Comparison of ENCODE assay signal across 21 cellular contexts in genomic region chr10:77051837-77052236, GRCh38.
DNase-seq lines count a peak whose midpoint lies in the region; ATAC-seq, FAIRE-seq and TF ChIP-seq lines count a peak whose summit lies in the region.
"Had no signal": no experiment of that assay in that cellular context is flagged by ENCODE, and none has a peak within 500 bp of the region (broad histone marks: within the 10 kb centered on the region; RNA-seq: fewer than 3 reads in every experiment).

No MANE protein-coding gene starts in this region.

- no peak for TF ChIP-seq RAD21 in H1 (IDR thresholded peaks at IDR 0.05 in 1 of 2, conservative IDR thresholded peaks at IDR 0.05 in 1 of 2; ENCODE audit: low read depth in 2 of 2, low read length in 2 of 2)

- DNase-seq in NCI-H2107 treated with DMSO at 0.1 percent for 48 hours (lab: John Stamatoyannopoulos, UW; ENCODE audit: unreplicated experiment) (peak; percentile 28), NCI-H2107 (lab: John Stamatoyannopoulos, UW) (no peak), H54 (ENCODE audit: insufficient read length, low spot score) (no peak), H1 (ENCODE audit: low read depth in 1 of 2, low spot score in 2 of 2) (no peak), right lobe of liver (no peak), dermis blood vessel endothelial cell (no peak)
- no peak for DNase-seq in activated T-cell treated with anti-CD3 and anti-CD28 coated beads, Interleukin-2, amount 50 U/mL, for 72 hours
- DNase-seq in activated T-cell treated with anti-CD3 and anti-CD28 coated beads, Interleukin-2, amount 50 U/mL, for 1 hour: no peak
- DNase-seq: AML-193; Calu3; CD4-positive, alpha-beta memory T cell; H7; HFFc6 had no signal

- peak; percentile 37 to 76 for ATAC-seq in activated T-cell treated with anti-CD3 and anti-CD28 coated beads, Interleukin-2, amount 50 U/mL, for 72 hours (replicated peaks in 1 of 2)
- ATAC-seq in right lobe of liver: no peak
- ATAC-seq: A549, HCT116 had no signal

- TF ChIP-seq POLR2A in H54 (IDR thresholded peaks at IDR 0.05; ENCODE audit: low read depth, low read length) (no peak), H1 (IDR thresholded peaks at IDR 0.05; ENCODE audit: control extremely low read depth in 1 of 2, low read depth in 2 of 2, low read length in 2 of 2) (no peak), right lobe of liver (IDR thresholded peaks at IDR 0.05) (no peak)

- TF ChIP-seq CTCF in H1 (IDR thresholded peaks at IDR 0.05; ENCODE audit: control extremely low read depth in 1 of 3, insufficient read depth in 1 of 3, low read depth in 1 of 3, low read length in 3 of 3) (no peak), right lobe of liver (IDR thresholded peaks at IDR 0.05) (no peak)

- no peak overlapping the region for H2AFZ ChIP-seq in H1 (ENCODE audit: low read length)

- no peak overlapping the region for H4K8ac ChIP-seq in H1 (ENCODE audit: extremely low read depth, insufficient read depth, low read length)

- FAIRE-seq in H54 (lab: Jason Lieb, UNC) (peak; percentile 69), H1 (lab: Jason Lieb, UNC) (peak; percentile 13)
- FAIRE-seq: A549, G401.6, GM12891, GM19239 had no signal

- no peaks in the 10 kb centered on the region for H3K4me1 Mint-ChIP-seq in activated T-cell treated with anti-CD3 and anti-CD28 coated beads, Interleukin-2, amount 50 U/mL, for 72 hours (ENCODE audit: low read depth)

- H3K56ac ChIP-seq in H1 (replicated peaks; ENCODE audit: insufficient read length, low read depth, low read length): no peak overlapping the region

- H2BK20ac ChIP-seq in H1 (ENCODE audit: low read length): no peak overlapping the region

- no peak for TF ChIP-seq EP300 in H1 (IDR thresholded peaks at IDR 0.05; ENCODE audit: borderline replicate concordance in 1 of 2, low read depth in 2 of 2, low read length in 2 of 2)

- no peak overlapping the region for H4K91ac ChIP-seq in H1 (replicated peaks; ENCODE audit: insufficient read length, low read length)

- H3K9me3 Mint-ChIP-seq in activated T-cell treated with anti-CD3 and anti-CD28 coated beads, Interleukin-2, amount 50 U/mL, for 72 hours: no peaks in the 10 kb centered on the region

- intact Hi-C loops in right lobe of liver (cut with DNase I): no loop called here

- no peak overlapping the region for H2BK12ac ChIP-seq in H1 (ENCODE audit: low read depth, low read length)

- H3K4me3 ChIP-seq in H1 (ENCODE audit: extremely low read depth in 1 of 4, insufficient read depth in 2 of 4, low read depth in 3 of 4, low read length in 4 of 4) (no peak overlapping the region), right lobe of liver (no peak overlapping the region)
- H3K4me3 ChIP-seq: A549 had no signal

- H3K27me3 Mint-ChIP-seq in activated T-cell treated with anti-CD3 and anti-CD28 coated beads, Interleukin-2, amount 50 U/mL, for 72 hours (ENCODE audit: low read depth): peaks cover 16% of the 10 kb centered on the region

- POLR2A ChIA-PET in H1 (lab: Charles Lee; ENCODE audit: partially characterized antibody): no interaction called here

- H3K36me3 Mint-ChIP-seq in activated T-cell treated with anti-CD3 and anti-CD28 coated beads, Interleukin-2, amount 50 U/mL, for 72 hours (ENCODE audit: insufficient read depth in 2 of 2): no peaks in the 10 kb centered on the region
- H3K36me3 Mint-ChIP-seq: CD4-positive, alpha-beta memory T cell had no signal

- no peak overlapping the region for H2AK5ac ChIP-seq in H1 (ENCODE audit: low read depth, low read length)

- H3K9me3 ChIP-seq in H1 (ENCODE audit: insufficient read depth in 2 of 2, low read depth in 1 of 2, low read length in 1 of 2) (no peaks in the 10 kb centered on the region), right lobe of liver (no peaks in the 10 kb centered on the region)
- H3K9me3 ChIP-seq: A549 had no signal

- H3K4me1 ChIP-seq in H1 (replicated peaks in 1 of 4; ENCODE audit: control insufficient read depth in 3 of 4, insufficient read depth in 4 of 4, low read length in 3 of 4) (peaks cover 0 to 4% (median 2%) of the 10 kb centered on the region in 4 experiments; a peak in 3 of 7 replicates), right lobe of liver (peaks cover 0 to 6% (median 0%) of the 10 kb centered on the region in 4 donors)

- no peaks in the 10 kb centered on the region for H4K20me1 ChIP-seq in H1 (replicated peaks in 1 of 2; ENCODE audit: control insufficient read depth in 1 of 2, insufficient read depth in 2 of 2, low read length in 2 of 2)

- H3K18ac ChIP-seq in H1 (ENCODE audit: extremely low read depth, low read length): no peak overlapping the region

- CTCF ChIA-PET in H1 (lab: Charles Lee; ENCODE audit: partially characterized antibody): interaction anchor here (0.6 to 1.3 kb wide), 2 partner anchors 14 to 90 kb away, joined by 3 to 7 read pairs; no protein-coding TSS in a partner anchor

- no peaks in the 10 kb centered on the region for H3K23me2 ChIP-seq in H1 (ENCODE audit: low read depth, low read length)

- H3K27me3 ChIP-seq in H1 (replicated peaks in 1 of 4; ENCODE audit: control insufficient read depth in 3 of 4, extremely low read depth in 1 of 4, insufficient read depth in 3 of 4, low read length in 3 of 4): peaks cover 0 to 1% (median 0%) of the 10 kb centered on the region in 4 experiments; a peak in 1 of 7 replicates
- no peaks in the 10 kb centered on the region for H3K27me3 ChIP-seq in right lobe of liver

- H2BK15ac ChIP-seq in H1 (ENCODE audit: low read length): no peak overlapping the region

- no peak overlapping the region for H3K9ac ChIP-seq in H1 (replicated peaks in 1 of 4; ENCODE audit: extremely low read depth in 1 of 4, low read depth in 3 of 4, low read length in 3 of 4)

- H3K27ac ChIP-seq in H1 (ENCODE audit: low read depth, low read length): no peak overlapping the region
- no peak overlapping the region for H3K27ac ChIP-seq in right lobe of liver
- H3K27ac ChIP-seq: 22Rv1, A549, C4-2B, HL-60 had no signal

- H3K27ac Mint-ChIP-seq in activated T-cell treated with anti-CD3 and anti-CD28 coated beads, Interleukin-2, amount 50 U/mL, for 72 hours: no peak overlapping the region
- H3K27ac Mint-ChIP-seq: CD4-positive, alpha-beta memory T cell; HFFc6 had no signal

- no peak overlapping the region; a peak in 1 of 4 replicates for H3K4me2 ChIP-seq in H1 (ENCODE audit: insufficient read depth in 1 of 2, low read depth in 2 of 2, low read length in 2 of 2)
- H3K4me2 ChIP-seq: A549 had no signal

- no peak overlapping the region for H2BK120ac ChIP-seq in H1 (replicated peaks; ENCODE audit: low read depth, low read length)

- no peak overlapping the region for H3K23ac ChIP-seq in H1 (ENCODE audit: insufficient read length)

- no peak overlapping the region for H2BK5ac ChIP-seq in H1 (ENCODE audit: low read depth, low read length)

- no peak overlapping the region for H3K4ac ChIP-seq in H1 (replicated peaks; ENCODE audit: insufficient read length, low read depth, low read length)

- no peaks in the 10 kb centered on the region for H3K79me1 ChIP-seq in H1 (ENCODE audit: low read depth, low read length)

- no peaks in the 10 kb centered on the region for H3K36me3 ChIP-seq in H1 (ENCODE audit: control insufficient read depth in 2 of 4, insufficient read depth in 4 of 4, low read length in 3 of 4)
- H3K36me3 ChIP-seq in right lobe of liver: no peaks in the 10 kb centered on the region

- H3K4me3 Mint-ChIP-seq in activated T-cell treated with anti-CD3 and anti-CD28 coated beads, Interleukin-2, amount 50 U/mL, for 72 hours: no peak overlapping the region
- H3K4me3 Mint-ChIP-seq: CD4-positive, alpha-beta memory T cell; HFFc6 had no signal

- no peaks in the 10 kb centered on the region for H3K79me2 ChIP-seq in H1 (ENCODE audit: control insufficient read depth in 1 of 2, insufficient read depth in 2 of 2, low read length in 2 of 2)

- H3K14ac ChIP-seq in H1 (ENCODE audit: insufficient read length): no peak overlapping the region

- H4K5ac ChIP-seq in H1 (ENCODE audit: insufficient read length, low read depth, low read length): no peak overlapping the region

TF ChIP-seq in H1, 55 proteins besides CTCF, POLR2A, EP300 and RAD21:
- TF ChIP-seq RNF2 (IDR thresholded peaks at IDR 0.05; ENCODE audit: borderline replicate concordance, low read depth, low read length, missing control alignments, poor library complexity, severe bottlenecking): no peak
- no peak for TF ChIP-seq CHD2 (IDR thresholded peaks at IDR 0.05; ENCODE audit: low read length)
- no peak for TF ChIP-seq POLR2AphosphoS5 (IDR thresholded peaks at IDR 0.05; ENCODE audit: low read depth, low read length)
- TF ChIP-seq KDM1A (IDR thresholded peaks at IDR 0.05; ENCODE audit: borderline replicate concordance, low read length): no peak
- TF ChIP-seq SP4 (IDR thresholded peaks at IDR 0.05; ENCODE audit: low read length): no peak
- TF ChIP-seq SRF (IDR thresholded peaks at IDR 0.05; ENCODE audit: low read depth, low read length): no peak
- TF ChIP-seq CREB1 (IDR thresholded peaks at IDR 0.05): no peak
- TF ChIP-seq ZNF274 (IDR thresholded peaks at IDR 0.05; ENCODE audit: borderline replicate concordance, extremely low read depth, low read length): no peak
- no peak for TF ChIP-seq HDAC2 (IDR thresholded peaks at IDR 0.05; ENCODE audit: borderline replicate concordance in 1 of 2, low read depth in 2 of 2, low read length in 2 of 2)

Comparison
In these comparisons a context has a peak if more than half of its experiments do, and no peak if none do; other contexts are left out.
1. ATAC-seq: peak in activated T-cell treated with anti-CD3 and anti-CD28 coated beads, Interleukin-2, amount 50 U/mL, for 72 hours (2 of 2); none in right lobe of liver (0 of 4).